Comparison of ENCODE assay signal across 1 cellular context in the genomic region with DNA sequence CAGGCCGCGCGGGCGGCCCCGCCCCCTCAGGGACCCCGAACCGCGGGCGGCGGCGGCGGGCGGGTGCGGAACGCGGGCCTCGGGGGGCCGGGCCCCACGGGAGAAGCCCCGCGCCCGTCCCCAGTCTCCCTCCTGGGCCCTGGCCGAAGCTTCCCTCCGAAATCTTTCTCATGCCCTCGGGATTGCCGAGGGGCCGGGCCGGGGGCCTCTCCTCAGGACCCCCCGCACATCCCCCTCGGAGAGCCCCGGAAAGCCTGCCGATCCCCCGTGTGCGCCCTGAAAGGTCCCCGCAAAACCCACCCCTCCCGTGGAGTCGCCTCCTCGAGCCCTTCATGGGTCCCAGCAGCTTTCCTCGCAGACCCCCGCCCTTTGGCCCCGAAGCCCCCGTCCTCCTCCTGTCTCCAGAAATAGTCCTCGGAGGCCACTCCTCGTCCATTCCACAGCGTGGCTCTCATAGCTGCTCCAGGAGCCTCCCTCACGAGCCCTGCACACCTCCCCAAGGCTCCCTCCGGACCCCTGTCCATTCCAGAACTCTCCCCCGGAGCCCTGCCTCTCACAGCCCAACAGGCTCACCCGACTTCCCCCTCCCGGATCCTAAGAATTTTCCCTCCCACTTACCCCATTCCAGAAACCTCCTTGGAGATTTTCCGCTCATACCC.
TF ChIP-seq lines count a peak whose summit lies in the region.

No MANE protein-coding gene starts in this region.

TF ChIP-seq in HCT116, 20 proteins besides CTCF, POLR2A, EP300 and RAD21 (continued from another document):
- TF ChIP-seq, protein P1, sequence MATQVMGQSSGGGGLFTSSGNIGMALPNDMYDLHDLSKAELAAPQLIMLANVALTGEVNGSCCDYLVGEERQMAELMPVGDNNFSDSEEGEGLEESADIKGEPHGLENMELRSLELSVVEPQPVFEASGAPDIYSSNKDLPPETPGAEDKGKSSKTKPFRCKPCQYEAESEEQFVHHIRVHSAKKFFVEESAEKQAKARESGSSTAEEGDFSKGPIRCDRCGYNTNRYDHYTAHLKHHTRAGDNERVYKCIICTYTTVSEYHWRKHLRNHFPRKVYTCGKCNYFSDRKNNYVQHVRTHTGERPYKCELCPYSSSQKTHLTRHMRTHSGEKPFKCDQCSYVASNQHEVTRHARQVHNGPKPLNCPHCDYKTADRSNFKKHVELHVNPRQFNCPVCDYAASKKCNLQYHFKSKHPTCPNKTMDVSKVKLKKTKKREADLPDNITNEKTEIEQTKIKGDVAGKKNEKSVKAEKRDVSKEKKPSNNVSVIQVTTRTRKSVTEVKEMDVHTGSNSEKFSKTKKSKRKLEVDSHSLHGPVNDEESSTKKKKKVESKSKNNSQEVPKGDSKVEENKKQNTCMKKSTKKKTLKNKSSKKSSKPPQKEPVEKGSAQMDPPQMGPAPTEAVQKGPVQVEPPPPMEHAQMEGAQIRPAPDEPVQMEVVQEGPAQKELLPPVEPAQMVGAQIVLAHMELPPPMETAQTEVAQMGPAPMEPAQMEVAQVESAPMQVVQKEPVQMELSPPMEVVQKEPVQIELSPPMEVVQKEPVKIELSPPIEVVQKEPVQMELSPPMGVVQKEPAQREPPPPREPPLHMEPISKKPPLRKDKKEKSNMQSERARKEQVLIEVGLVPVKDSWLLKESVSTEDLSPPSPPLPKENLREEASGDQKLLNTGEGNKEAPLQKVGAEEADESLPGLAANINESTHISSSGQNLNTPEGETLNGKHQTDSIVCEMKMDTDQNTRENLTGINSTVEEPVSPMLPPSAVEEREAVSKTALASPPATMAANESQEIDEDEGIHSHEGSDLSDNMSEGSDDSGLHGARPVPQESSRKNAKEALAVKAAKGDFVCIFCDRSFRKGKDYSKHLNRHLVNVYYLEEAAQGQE (IDR thresholded peaks at IDR 0.05; ENCODE audit: low read depth) = no peak
- TF ChIP-seq EGR1 (IDR thresholded peaks at IDR 0.05; ENCODE audit: low read depth) = no peak
- no peak for TF ChIP-seq SRF (IDR thresholded peaks at IDR 0.05; ENCODE audit: low read depth)
- TF ChIP-seq FOSL1 (IDR thresholded peaks at IDR 0.05; ENCODE audit: low read depth) = no peak
- no peak for TF ChIP-seq YY1 (IDR thresholded peaks at IDR 0.05; ENCODE audit: extremely low read depth, insufficient replicate concordance, low read depth, low read length)
- TF ChIP-seq EZH2 (IDR thresholded peaks at IDR 0.05) = no peak
- TF ChIP-seq CEBPB (IDR thresholded peaks at IDR 0.05; ENCODE audit: low read depth) = no peak
- no peak for TF ChIP-seq POLR2AphosphoS5 (IDR thresholded peaks at IDR 0.05; ENCODE audit: low read depth, low read length)
- no peak for TF ChIP-seq EZH2phosphoT487 (IDR thresholded peaks at IDR 0.05; ENCODE audit: borderline replicate concordance)
- no peak for TF ChIP-seq SIN3A (IDR thresholded peaks at IDR 0.05; ENCODE audit: low read depth)
- TF ChIP-seq ELF1 (IDR thresholded peaks at IDR 0.05; ENCODE audit: borderline replicate concordance, low read depth) = no peak
- TF ChIP-seq, protein P2, sequence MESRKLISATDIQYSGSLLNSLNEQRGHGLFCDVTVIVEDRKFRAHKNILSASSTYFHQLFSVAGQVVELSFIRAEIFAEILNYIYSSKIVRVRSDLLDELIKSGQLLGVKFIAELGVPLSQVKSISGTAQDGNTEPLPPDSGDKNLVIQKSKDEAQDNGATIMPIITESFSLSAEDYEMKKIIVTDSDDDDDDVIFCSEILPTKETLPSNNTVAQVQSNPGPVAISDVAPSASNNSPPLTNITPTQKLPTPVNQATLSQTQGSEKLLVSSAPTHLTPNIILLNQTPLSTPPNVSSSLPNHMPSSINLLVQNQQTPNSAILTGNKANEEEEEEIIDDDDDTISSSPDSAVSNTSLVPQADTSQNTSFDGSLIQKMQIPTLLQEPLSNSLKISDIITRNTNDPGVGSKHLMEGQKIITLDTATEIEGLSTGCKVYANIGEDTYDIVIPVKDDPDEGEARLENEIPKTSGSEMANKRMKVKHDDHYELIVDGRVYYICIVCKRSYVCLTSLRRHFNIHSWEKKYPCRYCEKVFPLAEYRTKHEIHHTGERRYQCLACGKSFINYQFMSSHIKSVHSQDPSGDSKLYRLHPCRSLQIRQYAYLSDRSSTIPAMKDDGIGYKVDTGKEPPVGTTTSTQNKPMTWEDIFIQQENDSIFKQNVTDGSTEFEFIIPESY (IDR thresholded peaks at IDR 0.05; ENCODE audit: extremely low read depth, insufficient replicate concordance, low read length) = no peak
- TF ChIP-seq ZFX (IDR thresholded peaks at IDR 0.05) = no peak; the same call in 1 of the 2 replicates
- no peak for TF ChIP-seq SP1 (IDR thresholded peaks at IDR 0.05; ENCODE audit: low read depth)
- TF ChIP-seq, protein P3, sequence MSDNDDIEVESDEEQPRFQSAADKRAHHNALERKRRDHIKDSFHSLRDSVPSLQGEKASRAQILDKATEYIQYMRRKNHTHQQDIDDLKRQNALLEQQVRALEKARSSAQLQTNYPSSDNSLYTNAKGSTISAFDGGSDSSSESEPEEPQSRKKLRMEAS (IDR thresholded peaks at IDR 0.05) = no peak
- TF ChIP-seq CBX3 (IDR thresholded peaks at IDR 0.05; ENCODE audit: low read depth) = no peak
- TF ChIP-seq TCF7L2 (IDR thresholded peaks at IDR 0.05; ENCODE audit: borderline replicate concordance, extremely low read depth, insufficient read depth, insufficient read length) = no peak
TF ChIP-seq in HCT116: peak in this region for 0.
